In genomic region chr5:77356740-77357139, GRCh38 we compare ENCODE assay signal across 9 cellular contexts.
DNase-seq lines count a peak whose midpoint lies in the region; ATAC-seq and TF ChIP-seq lines count a peak whose summit lies in the region.
"Had no signal": no experiment of that assay in that cellular context is flagged by ENCODE, and none has a peak within 500 bp of the region (broad histone marks: within the 10 kb centered on the region; RNA-seq: fewer than 3 reads in every experiment).

No MANE protein-coding gene starts in this region.

- H3K4me3 Mint-ChIP-seq in activated T-cell treated with anti-CD3 and anti-CD28 coated beads, Interleukin-2, amount 50 U/mL, for 24 hours: no peak overlapping the region
- no peak overlapping the region for H3K4me3 Mint-ChIP-seq in stimulated activated naive B cell treated with anti-CD40 and anti-IgM and Interleukin-4, amounts not matched to agents 10 μg/mL and 1 μg/mL and 100 μg/mL, for 72 hours
- H3K4me3 Mint-ChIP-seq in natural killer cell: no peak overlapping the region

- H3K9me3 ChIP-seq in mucosa of descending colon: no peaks in the 10 kb centered on the region
- H3K9me3 ChIP-seq: pancreas had no signal

- H3K4me1 Mint-ChIP-seq in activated T-cell treated with anti-CD3 and anti-CD28 coated beads, Interleukin-2, amount 50 U/mL, for 24 hours (ENCODE audit: low read depth): peaks cover 21% of the 10 kb centered on the region
- peaks cover 5 to 20% of the 10 kb centered on the region in 2 donors for H3K4me1 Mint-ChIP-seq in stimulated activated naive B cell treated with anti-CD40 and anti-IgM and Interleukin-4, amounts not matched to agents 10 μg/mL and 1 μg/mL and 100 μg/mL, for 72 hours
- no peaks in the 10 kb centered on the region for H3K4me1 Mint-ChIP-seq in natural killer cell

- no peaks in the 10 kb centered on the region for H3K36me3 ChIP-seq in mucosa of descending colon (ENCODE audit: low read depth)
- H3K36me3 ChIP-seq: pancreas had no signal

- H3K4me1 ChIP-seq in mucosa of descending colon (ENCODE audit: low read depth): no peaks in the 10 kb centered on the region
- H3K4me1 ChIP-seq: pancreas had no signal

- no peaks in the 10 kb centered on the region for H3K9me3 Mint-ChIP-seq in activated T-cell treated with anti-CD3 and anti-CD28 coated beads, Interleukin-2, amount 50 U/mL, for 24 hours
- H3K9me3 Mint-ChIP-seq in stimulated activated naive B cell treated with anti-CD40 and anti-IgM and Interleukin-4, amounts not matched to agents 10 μg/mL and 1 μg/mL and 100 μg/mL, for 72 hours: peaks cover 0 to 1% of the 10 kb centered on the region in 2 donors
- H3K9me3 Mint-ChIP-seq in natural killer cell: no peaks in the 10 kb centered on the region

- H3K27ac Mint-ChIP-seq in activated T-cell treated with anti-CD3 and anti-CD28 coated beads, Interleukin-2, amount 50 U/mL, for 24 hours: peak overlapping the region; percentile 58
- no peak overlapping the region for H3K27ac Mint-ChIP-seq in stimulated activated naive B cell treated with anti-CD40 and anti-IgM and Interleukin-4, amounts not matched to agents 10 μg/mL and 1 μg/mL and 100 μg/mL, for 72 hours
- no peak overlapping the region for H3K27ac Mint-ChIP-seq in natural killer cell

- no peak for TF ChIP-seq CTCF in mucosa of descending colon (IDR thresholded peaks at IDR 0.05)
- TF ChIP-seq CTCF in natural killer cell (IDR thresholded peaks at IDR 0.05): no peak

- ATAC-seq in HG02943 (IDR thresholded peaks at IDR 0.05; ENCODE audit: low read depth, unreplicated experiment) (peak; percentile 80), mucosa of descending colon (no peak), natural killer cell (no peak)
- ATAC-seq in stimulated activated naive B cell treated with anti-CD40 and anti-IgM and Interleukin-4, amounts not matched to agents 10 μg/mL and 1 μg/mL and 100 μg/mL, for 72 hours (replicated peaks): peak; percentile 92 to 93

- intact Hi-C loops in mucosa of descending colon (cut with DNase I, micrococcal nuclease): no loop called here
- intact Hi-C loops in natural killer cell (cut with micrococcal nuclease): no loop called here

- H3K4me3 ChIP-seq in mucosa of descending colon: no peak overlapping the region
- H3K4me3 ChIP-seq: pancreas had no signal

- peaks cover 4% of the 10 kb centered on the region for H3K27me3 Mint-ChIP-seq in activated T-cell treated with anti-CD3 and anti-CD28 coated beads, Interleukin-2, amount 50 U/mL, for 24 hours
- no peaks in the 10 kb centered on the region for H3K27me3 Mint-ChIP-seq in stimulated activated naive B cell treated with anti-CD40 and anti-IgM and Interleukin-4, amounts not matched to agents 10 μg/mL and 1 μg/mL and 100 μg/mL, for 72 hours
- H3K27me3 Mint-ChIP-seq in natural killer cell (ENCODE audit: low read depth in 2 of 2): peaks cover 0 to 7% of the 10 kb centered on the region in 2 donors

- no peaks in the 10 kb centered on the region for H3K36me3 Mint-ChIP-seq in activated T-cell treated with anti-CD3 and anti-CD28 coated beads, Interleukin-2, amount 50 U/mL, for 24 hours (ENCODE audit: low read depth)
- no peaks in the 10 kb centered on the region for H3K36me3 Mint-ChIP-seq in stimulated activated naive B cell treated with anti-CD40 and anti-IgM and Interleukin-4, amounts not matched to agents 10 μg/mL and 1 μg/mL and 100 μg/mL, for 72 hours
- no peaks in the 10 kb centered on the region for H3K36me3 Mint-ChIP-seq in natural killer cell

- DNase-seq in activated T-cell treated with anti-CD3 and anti-CD28 coated beads for 48 hours (ENCODE audit: low read depth) (peak; percentile 27), activated T-cell treated with anti-CD3 and anti-CD28 coated beads for 4 hours (no peak), mucosa of descending colon (no peak), natural killer cell (no peak)
- DNase-seq in activated T-cell treated with anti-CD3 and anti-CD28 coated beads, Interleukin-2, amount 50 U/mL, for 24 hours: no peak
- DNase-seq in stimulated activated naive B cell treated with anti-CD40 and anti-IgM and Interleukin-4, amounts not matched to agents 10 μg/mL and 1 μg/mL and 100 μg/mL, for 72 hours: peak; percentile 33
- DNase-seq in activated CD8-positive, alpha-beta memory T cell treated with anti-CD3 and anti-CD28 coated beads, Interleukin-2, amount 50 U/mL, for 48 hours: no peak
- DNase-seq: pancreas had no signal

Comparison
In these comparisons a context has a peak if more than half of its experiments do, and no peak if none do; other contexts are left out.
1. DNase-seq: peak in activated T-cell treated with anti-CD3 and anti-CD28 coated beads for 48 hours (single experiment) and stimulated activated naive B cell treated with anti-CD40 and anti-IgM and Interleukin-4, amounts not matched to agents 10 μg/mL and 1 μg/mL and 100 μg/mL, for 72 hours (single experiment); none in activated T-cell treated with anti-CD3 and anti-CD28 coated beads for 4 hours (single experiment), activated T-cell treated with anti-CD3 and anti-CD28 coated beads, Interleukin-2, amount 50 U/mL, for 24 hours (single experiment), mucosa of descending colon (0 of 3), natural killer cell (single experiment) and activated CD8-positive, alpha-beta memory T cell treated with anti-CD3 and anti-CD28 coated beads, Interleukin-2, amount 50 U/mL, for 48 hours (single experiment).
2. ATAC-seq: peak in HG02943 (single experiment) and stimulated activated naive B cell treated with anti-CD40 and anti-IgM and Interleukin-4, amounts not matched to agents 10 μg/mL and 1 μg/mL and 100 μg/mL, for 72 hours (2 of 2); none in mucosa of descending colon (single experiment) and natural killer cell (0 of 3).